8 cellular contexts compared by ENCODE assay signal in the genomic region with DNA sequence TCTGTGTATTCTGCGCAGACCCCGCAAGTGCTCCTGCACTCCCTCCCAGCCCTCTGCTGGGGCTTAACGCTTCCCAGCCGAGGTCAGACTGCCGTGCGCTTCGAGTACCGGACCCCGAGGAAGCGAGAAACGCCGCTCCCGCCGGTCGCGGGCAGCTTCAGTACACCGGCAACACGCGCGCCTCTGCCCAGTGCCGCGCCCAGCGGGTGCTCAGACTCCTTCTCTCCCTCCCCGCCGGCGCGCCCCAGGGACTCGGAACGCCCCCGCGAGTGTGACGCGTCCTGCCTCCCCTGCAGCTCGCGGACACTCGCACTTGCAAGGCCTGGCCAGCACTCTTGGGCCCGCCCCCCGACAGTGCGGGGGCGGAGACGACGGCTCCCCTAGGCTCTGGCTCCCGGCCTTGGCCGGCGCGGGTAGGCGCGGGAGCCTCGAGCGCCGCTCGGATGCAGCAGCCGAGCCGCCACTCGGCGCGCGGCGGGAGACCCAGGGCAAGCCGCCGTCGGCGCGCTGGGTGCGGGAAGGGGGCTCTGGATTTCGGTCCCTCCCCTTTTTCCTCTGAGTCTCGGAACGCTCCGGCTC. TPM values are rescaled to one million over a fixed set of nuclear protein-coding genes. Genes with fewer than 3 reads are reported as not detected.
DNase-seq lines count a peak whose midpoint lies in the region; ATAC-seq and TF ChIP-seq lines count a peak whose summit lies in the region.

A gene with protein sequence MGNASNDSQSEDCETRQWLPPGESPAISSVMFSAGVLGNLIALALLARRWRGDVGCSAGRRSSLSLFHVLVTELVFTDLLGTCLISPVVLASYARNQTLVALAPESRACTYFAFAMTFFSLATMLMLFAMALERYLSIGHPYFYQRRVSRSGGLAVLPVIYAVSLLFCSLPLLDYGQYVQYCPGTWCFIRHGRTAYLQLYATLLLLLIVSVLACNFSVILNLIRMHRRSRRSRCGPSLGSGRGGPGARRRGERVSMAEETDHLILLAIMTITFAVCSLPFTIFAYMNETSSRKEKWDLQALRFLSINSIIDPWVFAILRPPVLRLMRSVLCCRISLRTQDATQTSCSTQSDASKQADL (plus strand): TSS at position 410 of the 579 bp plus-strand sequence. CDS start 237 bp downstream, outside the sequence.

- TF ChIP-seq CTCF in HFFc6 (IDR thresholded peaks at IDR 0.05) (no peak), epithelial cell of proximal tubule (conservative IDR thresholded peaks at IDR 0.05; ENCODE audit: low read depth, low read length) (no peak)

- H3K4me3 Mint-ChIP-seq in HFFc6 = peak within 1 kb of the TSS; percentile 89

- H3K27me3 Mint-ChIP-seq in HFFc6 (ENCODE audit: insufficient read depth) = peaks cover 25% of the 10 kb centered on the region

- H3K27ac Mint-ChIP-seq in HFFc6 = no peak within 1 kb of the TSS; the same call in 1 of the 2 replicates

- H3K4me1 Mint-ChIP-seq in HFFc6 (ENCODE audit: low read depth) = peaks cover 25% of the 10 kb centered on the region

- no peaks in the 10 kb centered on the region for H3K9me3 Mint-ChIP-seq in HFFc6

- no peaks in the 10 kb centered on the region for H3K36me3 Mint-ChIP-seq in HFFc6 (ENCODE audit: low read depth)

- ATAC-seq in GM18873 (IDR thresholded peaks at IDR 0.05; ENCODE audit: low FRiP score, unreplicated experiment) = no peak

- DNase-seq in HFFc6 (peak; percentile 65), NCI-H526 treated with DMSO at 0.1 percent for 48 hours (lab: John Stamatoyannopoulos, UW) (peak; percentile 15), epithelial cell of proximal tubule (ENCODE audit: low read depth) (no peak), myocyte (ENCODE audit: low read depth) (peak; percentile 93)
- DNase-seq in activated CD8-positive, alpha-beta memory T cell treated with anti-CD3 and anti-CD28 coated beads, Interleukin-2, amount 50 U/mL, for 48 hours = peak; percentile 88
- DNase-seq in stimulated activated CD8-positive, alpha-beta memory T cell treated with anti-CD3 and anti-CD28 coated beads, Interleukin-4, amount 100 ng/mL, for 48 hours = peak; percentile 87

- H3K4me3 ChIP-seq in GM08714 (ENCODE audit: low read length) (peak within 1 kb of the TSS; percentile 67; the same call in 1 of the 2 replicates), epithelial cell of proximal tubule (ENCODE audit: low read depth, low read length) (peak within 1 kb of the TSS; percentile 95)

RNA-seq across cellular contexts. Expression of the gene that starts here (rescaled TPM):
- total RNA-seq in HFFc6 (2021; fragmentation: NEBNext Ultra II Directional; extraction: Animal tissue kit (Norgen Biotek cat#: 25700)) = under 1 TPM; 0.28 to 0.73 (median 0.37) TPM
- total RNA-seq in epithelial cell of proximal tubule (2.2 TPM in 2 replicates), myocyte (13.2 and 18.2 TPM in 2 replicates)
- polyA plus RNA-seq in myocyte (2012) = 0.54 TPM

Comparison
In these comparisons a context has a peak if more than half of its experiments do, and no peak if none do; other contexts are left out.
1. Peak in DNase-seq in HFFc6; RNA of the gene not detected or under 1 TPM.